Comparison of ENCODE assay signal across 2 cellular contexts in the genomic region with DNA sequence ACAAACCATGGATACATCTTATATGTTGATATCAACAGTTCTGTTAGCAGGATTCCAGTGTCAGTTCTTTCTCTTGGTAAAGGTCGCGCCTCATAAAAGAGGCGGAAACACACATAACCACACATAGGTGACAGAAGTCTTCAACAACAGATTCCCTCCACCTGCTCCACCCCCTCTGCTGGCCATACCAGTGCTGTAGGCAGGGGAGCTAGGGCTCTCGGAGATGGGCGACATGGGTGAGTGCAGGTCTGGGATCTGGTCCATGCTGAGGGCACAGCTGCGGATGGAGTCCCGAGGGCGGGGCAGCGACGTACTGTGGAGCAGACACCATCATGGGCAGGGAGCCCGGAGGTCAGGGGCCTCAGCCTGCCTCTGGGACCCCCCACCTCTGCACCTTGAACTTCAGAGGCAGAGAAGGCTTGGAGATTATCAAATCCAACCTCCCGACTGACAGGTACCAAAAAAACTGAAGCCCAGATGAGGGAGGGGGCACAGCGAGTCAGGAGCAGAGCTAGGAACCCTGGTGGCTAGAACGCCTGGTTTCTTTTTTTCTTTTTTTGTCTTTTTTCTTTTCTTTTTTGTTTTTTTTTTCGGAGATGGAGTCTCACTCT.
TF ChIP-seq lines count a peak whose summit lies in the region.

No MANE protein-coding gene starts in this region.

TF ChIP-seq in SK-N-SH, 30 proteins besides CTCF, POLR2A, EP300 and RAD21 (continued from another document):
- TF ChIP-seq, protein P1, sequence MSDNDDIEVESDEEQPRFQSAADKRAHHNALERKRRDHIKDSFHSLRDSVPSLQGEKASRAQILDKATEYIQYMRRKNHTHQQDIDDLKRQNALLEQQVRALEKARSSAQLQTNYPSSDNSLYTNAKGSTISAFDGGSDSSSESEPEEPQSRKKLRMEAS (IDR thresholded peaks at IDR 0.05; ENCODE audit: low read depth): no peak
- TF ChIP-seq, protein P2, sequence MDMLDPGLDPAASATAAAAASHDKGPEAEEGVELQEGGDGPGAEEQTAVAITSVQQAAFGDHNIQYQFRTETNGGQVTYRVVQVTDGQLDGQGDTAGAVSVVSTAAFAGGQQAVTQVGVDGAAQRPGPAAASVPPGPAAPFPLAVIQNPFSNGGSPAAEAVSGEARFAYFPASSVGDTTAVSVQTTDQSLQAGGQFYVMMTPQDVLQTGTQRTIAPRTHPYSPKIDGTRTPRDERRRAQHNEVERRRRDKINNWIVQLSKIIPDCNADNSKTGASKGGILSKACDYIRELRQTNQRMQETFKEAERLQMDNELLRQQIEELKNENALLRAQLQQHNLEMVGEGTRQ (IDR thresholded peaks at IDR 0.05; ENCODE audit: borderline replicate concordance, low read depth, low read length): no peak
- TF ChIP-seq MEF2A (IDR thresholded peaks at IDR 0.05; ENCODE audit: borderline replicate concordance, low read depth) (no peak), YY1 (IDR thresholded peaks at IDR 0.05; ENCODE audit: low read depth) (no peak), CHD2 (IDR thresholded peaks at IDR 0.05; ENCODE audit: low read length, partially characterized antibody) (no peak), NRF1 (IDR thresholded peaks at IDR 0.05; ENCODE audit: low read depth, low read length) (no peak), RCOR1 (IDR thresholded peaks at IDR 0.05; ENCODE audit: low read length) (no peak), EZH2phosphoT487 (IDR thresholded peaks at IDR 0.05; ENCODE audit: borderline replicate concordance, low read depth) (no peak), POLR2AphosphoS5 (IDR thresholded peaks at IDR 0.05; ENCODE audit: low read depth, low read length) (no peak), RXRA (IDR thresholded peaks at IDR 0.05; ENCODE audit: borderline replicate concordance, low read depth) (no peak), FOSL2 (IDR thresholded peaks at IDR 0.05; ENCODE audit: borderline replicate concordance, low read depth) (no peak)
- TF ChIP-seq, protein P3, sequence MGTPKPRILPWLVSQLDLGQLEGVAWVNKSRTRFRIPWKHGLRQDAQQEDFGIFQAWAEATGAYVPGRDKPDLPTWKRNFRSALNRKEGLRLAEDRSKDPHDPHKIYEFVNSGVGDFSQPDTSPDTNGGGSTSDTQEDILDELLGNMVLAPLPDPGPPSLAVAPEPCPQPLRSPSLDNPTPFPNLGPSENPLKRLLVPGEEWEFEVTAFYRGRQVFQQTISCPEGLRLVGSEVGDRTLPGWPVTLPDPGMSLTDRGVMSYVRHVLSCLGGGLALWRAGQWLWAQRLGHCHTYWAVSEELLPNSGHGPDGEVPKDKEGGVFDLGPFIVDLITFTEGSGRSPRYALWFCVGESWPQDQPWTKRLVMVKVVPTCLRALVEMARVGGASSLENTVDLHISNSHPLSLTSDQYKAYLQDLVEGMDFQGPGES (IDR thresholded peaks at IDR 0.05; ENCODE audit: low read depth, low read length): no peak

TF ChIP-seq in SK-N-SH treated with all-trans-retinoic acid at 6 μM for 48 hours, 23 proteins besides CTCF, POLR2A, EP300 and RAD21:
- TF ChIP-seq ZNF565 (CRISPR knock-in tag; conservative IDR thresholded peaks at IDR 0.05; ENCODE audit: low read depth) (no peak), ZNF8 (CRISPR knock-in tag; IDR thresholded peaks at IDR 0.05) (no peak), BACH2 (CRISPR knock-in tag; IDR thresholded peaks at IDR 0.05; ENCODE audit: borderline replicate concordance) (no peak), TOX (CRISPR knock-in tag; IDR thresholded peaks at IDR 0.05; ENCODE audit: borderline replicate concordance) (no peak), SNAI2 (CRISPR knock-in tag; IDR thresholded peaks at IDR 0.05) (no peak), ISL1 (CRISPR knock-in tag; IDR thresholded peaks at IDR 0.05) (no peak), OSR1 (CRISPR knock-in tag; IDR thresholded peaks at IDR 0.05) (no peak), ESRRG (CRISPR knock-in tag; IDR thresholded peaks at IDR 0.05) (no peak), ARNTL (CRISPR knock-in tag; IDR thresholded peaks at IDR 0.05; ENCODE audit: borderline replicate concordance, low read depth) (no peak), ZFP3 (CRISPR knock-in tag; IDR thresholded peaks at IDR 0.05) (no peak), ZC3H10 (CRISPR knock-in tag; IDR thresholded peaks at IDR 0.05) (no peak), CSDC2 (CRISPR knock-in tag; IDR thresholded peaks at IDR 0.05) (no peak), RARB (CRISPR knock-in tag; IDR thresholded peaks at IDR 0.05) (no peak), ZFP30 (CRISPR knock-in tag; IDR thresholded peaks at IDR 0.05) (no peak)
- TF ChIP-seq, protein P4, sequence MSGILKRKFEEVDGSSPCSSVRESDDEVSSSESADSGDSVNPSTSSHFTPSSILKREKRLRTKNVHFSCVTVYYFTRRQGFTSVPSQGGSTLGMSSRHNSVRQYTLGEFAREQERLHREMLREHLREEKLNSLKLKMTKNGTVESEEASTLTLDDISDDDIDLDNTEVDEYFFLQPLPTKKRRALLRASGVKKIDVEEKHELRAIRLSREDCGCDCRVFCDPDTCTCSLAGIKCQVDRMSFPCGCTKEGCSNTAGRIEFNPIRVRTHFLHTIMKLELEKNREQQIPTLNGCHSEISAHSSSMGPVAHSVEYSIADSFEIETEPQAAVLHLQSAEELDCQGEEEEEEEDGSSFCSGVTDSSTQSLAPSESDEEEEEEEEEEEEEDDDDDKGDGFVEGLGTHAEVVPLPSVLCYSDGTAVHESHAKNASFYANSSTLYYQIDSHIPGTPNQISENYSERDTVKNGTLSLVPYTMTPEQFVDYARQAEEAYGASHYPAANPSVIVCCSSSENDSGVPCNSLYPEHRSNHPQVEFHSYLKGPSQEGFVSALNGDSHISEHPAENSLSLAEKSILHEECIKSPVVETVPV (CRISPR knock-in tag; IDR thresholded peaks at IDR 0.05): no peak
- TF ChIP-seq, protein P5, sequence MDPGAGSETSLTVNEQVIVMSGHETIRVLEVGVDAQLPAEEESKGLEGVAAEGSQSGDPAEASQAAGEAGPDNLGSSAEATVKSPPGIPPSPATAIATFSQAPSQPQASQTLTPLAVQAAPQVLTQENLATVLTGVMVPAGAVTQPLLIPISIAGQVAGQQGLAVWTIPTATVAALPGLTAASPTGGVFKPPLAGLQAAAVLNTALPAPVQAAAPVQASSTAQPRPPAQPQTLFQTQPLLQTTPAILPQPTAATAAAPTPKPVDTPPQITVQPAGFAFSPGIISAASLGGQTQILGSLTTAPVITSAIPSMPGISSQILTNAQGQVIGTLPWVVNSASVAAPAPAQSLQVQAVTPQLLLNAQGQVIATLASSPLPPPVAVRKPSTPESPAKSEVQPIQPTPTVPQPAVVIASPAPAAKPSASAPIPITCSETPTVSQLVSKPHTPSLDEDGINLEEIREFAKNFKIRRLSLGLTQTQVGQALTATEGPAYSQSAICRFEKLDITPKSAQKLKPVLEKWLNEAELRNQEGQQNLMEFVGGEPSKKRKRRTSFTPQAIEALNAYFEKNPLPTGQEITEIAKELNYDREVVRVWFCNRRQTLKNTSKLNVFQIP (CRISPR knock-in tag; IDR thresholded peaks at IDR 0.05; ENCODE audit: borderline replicate concordance, low read depth): no peak
- TF ChIP-seq, protein P6, sequence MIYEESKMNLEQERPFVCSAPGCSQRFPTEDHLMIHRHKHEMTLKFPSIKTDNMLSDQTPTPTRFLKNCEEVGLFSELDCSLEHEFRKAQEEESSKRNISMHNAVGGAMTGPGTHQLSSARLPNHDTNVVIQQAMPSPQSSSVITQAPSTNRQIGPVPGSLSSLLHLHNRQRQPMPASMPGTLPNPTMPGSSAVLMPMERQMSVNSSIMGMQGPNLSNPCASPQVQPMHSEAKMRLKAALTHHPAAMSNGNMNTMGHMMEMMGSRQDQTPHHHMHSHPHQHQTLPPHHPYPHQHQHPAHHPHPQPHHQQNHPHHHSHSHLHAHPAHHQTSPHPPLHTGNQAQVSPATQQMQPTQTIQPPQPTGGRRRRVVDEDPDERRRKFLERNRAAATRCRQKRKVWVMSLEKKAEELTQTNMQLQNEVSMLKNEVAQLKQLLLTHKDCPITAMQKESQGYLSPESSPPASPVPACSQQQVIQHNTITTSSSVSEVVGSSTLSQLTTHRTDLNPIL (CRISPR knock-in tag; IDR thresholded peaks at IDR 0.05; ENCODE audit: low read depth): no peak
- TF ChIP-seq, protein P7, sequence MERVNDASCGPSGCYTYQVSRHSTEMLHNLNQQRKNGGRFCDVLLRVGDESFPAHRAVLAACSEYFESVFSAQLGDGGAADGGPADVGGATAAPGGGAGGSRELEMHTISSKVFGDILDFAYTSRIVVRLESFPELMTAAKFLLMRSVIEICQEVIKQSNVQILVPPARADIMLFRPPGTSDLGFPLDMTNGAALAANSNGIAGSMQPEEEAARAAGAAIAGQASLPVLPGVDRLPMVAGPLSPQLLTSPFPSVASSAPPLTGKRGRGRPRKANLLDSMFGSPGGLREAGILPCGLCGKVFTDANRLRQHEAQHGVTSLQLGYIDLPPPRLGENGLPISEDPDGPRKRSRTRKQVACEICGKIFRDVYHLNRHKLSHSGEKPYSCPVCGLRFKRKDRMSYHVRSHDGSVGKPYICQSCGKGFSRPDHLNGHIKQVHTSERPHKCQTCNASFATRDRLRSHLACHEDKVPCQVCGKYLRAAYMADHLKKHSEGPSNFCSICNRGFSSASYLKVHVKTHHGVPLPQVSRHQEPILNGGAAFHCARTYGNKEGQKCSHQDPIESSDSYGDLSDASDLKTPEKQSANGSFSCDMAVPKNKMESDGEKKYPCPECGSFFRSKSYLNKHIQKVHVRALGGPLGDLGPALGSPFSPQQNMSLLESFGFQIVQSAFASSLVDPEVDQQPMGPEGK (CRISPR knock-in tag; IDR thresholded peaks at IDR 0.05; ENCODE audit: borderline replicate concordance): no peak
